ENCODE assay signal across 7 cellular contexts in the genomic region with DNA sequence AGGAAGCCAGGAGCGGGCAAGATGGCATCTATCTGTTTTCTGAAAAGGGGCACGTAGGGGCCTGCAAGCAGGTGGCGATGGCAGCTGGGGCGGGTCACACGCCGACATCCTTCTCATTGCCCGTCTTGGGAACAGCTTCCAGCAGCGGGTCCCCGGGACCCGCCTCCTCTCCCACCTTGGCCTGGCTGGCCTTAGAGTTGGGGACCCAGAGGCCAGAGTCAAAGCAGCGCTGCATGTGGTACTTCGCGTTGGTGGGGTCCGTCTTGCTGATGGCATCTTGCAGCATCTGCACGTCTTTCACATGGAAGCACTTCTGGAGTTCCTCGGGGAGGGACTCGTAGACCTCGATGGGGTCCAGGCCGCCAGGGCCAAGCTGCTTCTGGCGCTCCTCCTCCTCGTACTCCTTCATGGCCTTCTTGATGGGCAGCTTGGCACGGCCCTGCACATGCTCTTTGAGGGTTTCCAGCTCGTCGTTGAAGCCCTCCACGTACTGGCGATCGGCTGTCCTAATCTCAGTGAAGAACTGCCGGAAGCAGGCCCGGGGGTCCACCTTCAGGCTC.
"Had no signal": no experiment of that assay in that cellular context is flagged by ENCODE, and none has a peak within 500 bp of the region (broad histone marks: within the 10 kb centered on the region; RNA-seq: fewer than 3 reads in every experiment).

No MANE protein-coding gene starts in this region.

- H3K27ac ChIP-seq: HL-60 had no signal

- DNase-seq: IMR-90, KBM-7 had no signal

- FAIRE-seq: HepG2, HTR-8/SVneo, K562 had no signal

- ATAC-seq: HepG2, K562 had no signal

- H3K4me3 ChIP-seq: K562 had no signal

- H3K4me1 Mint-ChIP-seq: IgD-negative memory B cell had no signal
